ENCODE assay signal across 12 cellular contexts in genomic region chr17:59890720-59891119, GRCh38. TPM values are rescaled to one million over a fixed set of nuclear protein-coding genes. Genes with fewer than 3 reads are reported as not detected.
DNase-seq lines count a peak whose midpoint lies in the region; ATAC-seq, FAIRE-seq and TF ChIP-seq lines count a peak whose summit lies in the region.
"Had no signal": no experiment of that assay in that cellular context is flagged by ENCODE, and none has a peak within 500 bp of the region (broad histone marks: within the 10 kb centered on the region; RNA-seq: fewer than 3 reads in every experiment).

No MANE protein-coding gene starts in this region.

- no peak overlapping the region for H2AFZ ChIP-seq in PC-3 (ENCODE audit: low read length)

- peaks cover 11% of the 10 kb centered on the region for H4K20me1 ChIP-seq in PC-3 (ENCODE audit: low read length)

- CTCF ChIA-PET in PC-3 (lab: Charles Lee) = no interaction called here

- H3K9me2 ChIP-seq in PC-3 (replicated peaks; ENCODE audit: low read length) = no peaks in the 10 kb centered on the region

- peak; percentile 4; the same call in 1 of the 2 replicates for ATAC-seq in PC-3

- H3K9ac ChIP-seq in PC-3 (ENCODE audit: low read length) = no peak overlapping the region

- H3K27ac Mint-ChIP-seq in activated CD4-positive, alpha-beta T cell treated with anti-CD3 and anti-CD28 coated beads, Interleukin-2, amount 10 ng/mL, durations not matched to agents 24 days and 14 days = peak overlapping the region; percentile 78
- H3K27ac Mint-ChIP-seq: dendritic cell treated with granulocyte-macrophage colony-stimulating factor and Interleukin-4, amounts not matched to agents 40 ng/mL and 50 ng/mL, for 4 days had no signal

- intact Hi-C loops in activated CD4-positive, alpha-beta T cell treated with anti-CD3 and anti-CD28 coated beads, Interleukin-2, amount 10 ng/mL, durations not matched to agents 24 days and 14 days (cut with micrococcal nuclease) = loop anchor here (5.0 to 10.0 kb wide), 3 partner anchors 46 to 733 kb away; partner anchors contain the start of genes CLTC, PRR11 and SKA2
- intact Hi-C loops in PC-3 (cut with micrococcal nuclease) = no loop called here

- no peak for DNase-seq in activated CD4-positive, alpha-beta T cell treated with anti-CD3 and anti-CD28 coated beads, Interleukin-2, amount 10 ng/mL, durations not matched to agents 24 days and 14 days
- DNase-seq in activated CD4-positive, alpha-beta T cell treated with anti-CD3 and anti-CD28 coated beads for 1 hour = no peak
- DNase-seq in PC-3 = peak; percentile 71
- DNase-seq in choroid plexus epithelial cell (ENCODE audit: low read depth) = peak; percentile 37
- peak; percentile 65 for DNase-seq in renal cortical epithelial cell (ENCODE audit: low read depth)
- no peak for DNase-seq in stimulated activated CD4-positive, alpha-beta T cell treated with anti-CD3 and anti-CD28 coated beads, Interleukin-4, amount 100 ng/mL, for 4 hours
- DNase-seq in GM12892 (ENCODE audit: insufficient read length) = no peak
- no peak for DNase-seq in islet precursor cell
- DNase-seq: stimulated activated CD4-positive, alpha-beta T cell treated with anti-CD3 and anti-CD28 coated beads, Interleukin-4, amount 100 ng/mL, for 1 hour; upper lobe of left lung had no signal

- H3K79me2 ChIP-seq in PC-3 (ENCODE audit: low read length) = peaks cover 62% of the 10 kb centered on the region

- no peak for FAIRE-seq in GM12892 (lab: Jason Lieb, UNC)
- FAIRE-seq: HTR-8/SVneo had no signal

- H3K4me2 ChIP-seq in PC-3 (ENCODE audit: low read length) = no peak overlapping the region

- POLR2A ChIA-PET in PC-3 (lab: Charles Lee; ENCODE audit: unreplicated experiment) = no interaction called here

- H3K9me3 Mint-ChIP-seq in activated CD4-positive, alpha-beta T cell treated with anti-CD3 and anti-CD28 coated beads, Interleukin-2, amount 10 ng/mL, durations not matched to agents 24 days and 14 days = no peaks in the 10 kb centered on the region
- H3K9me3 Mint-ChIP-seq: dendritic cell treated with granulocyte-macrophage colony-stimulating factor and Interleukin-4, amounts not matched to agents 40 ng/mL and 50 ng/mL, for 4 days had no signal

- H3K36me3 Mint-ChIP-seq in activated CD4-positive, alpha-beta T cell treated with anti-CD3 and anti-CD28 coated beads, Interleukin-2, amount 10 ng/mL, durations not matched to agents 24 days and 14 days (ENCODE audit: low read depth) = peaks cover 28% of the 10 kb centered on the region

- H3K27me3 ChIP-seq in PC-3 (ENCODE audit: low read length) = no peaks in the 10 kb centered on the region
- H3K27me3 ChIP-seq: upper lobe of left lung had no signal

- H3K4me3 ChIP-seq in PC-3 (ENCODE audit: low read length) = no peak overlapping the region
- no peak overlapping the region for H3K4me3 ChIP-seq in choroid plexus epithelial cell (ENCODE audit: low read depth, low read length)
- H3K4me3 ChIP-seq: upper lobe of left lung had no signal

- no peaks in the 10 kb centered on the region for H3F3A ChIP-seq in PC-3 (ENCODE audit: low read length, unreplicated experiment)

- peaks cover 3% of the 10 kb centered on the region for H3K27me3 Mint-ChIP-seq in activated CD4-positive, alpha-beta T cell treated with anti-CD3 and anti-CD28 coated beads, Interleukin-2, amount 10 ng/mL, durations not matched to agents 24 days and 14 days
- H3K27me3 Mint-ChIP-seq: dendritic cell treated with granulocyte-macrophage colony-stimulating factor and Interleukin-4, amounts not matched to agents 40 ng/mL and 50 ng/mL, for 4 days had no signal

- H3K4me1 ChIP-seq in PC-3 (ENCODE audit: insufficient read depth, low read length) = peaks cover 26% of the 10 kb centered on the region

- H3K27ac ChIP-seq in PC-3 (ENCODE audit: low read length) = no peak overlapping the region
- H3K27ac ChIP-seq: upper lobe of left lung had no signal

- H3K4me3 Mint-ChIP-seq in activated CD4-positive, alpha-beta T cell treated with anti-CD3 and anti-CD28 coated beads, Interleukin-2, amount 10 ng/mL, durations not matched to agents 24 days and 14 days = peak overlapping the region; percentile 55
- H3K4me3 Mint-ChIP-seq: dendritic cell treated with granulocyte-macrophage colony-stimulating factor and Interleukin-4, amounts not matched to agents 40 ng/mL and 50 ng/mL, for 4 days had no signal

- peaks cover 12% of the 10 kb centered on the region; the same call in 1 of the 2 replicates for H3K36me3 ChIP-seq in PC-3 (ENCODE audit: low read depth, low read length)

- TF ChIP-seq CTCF in PC-3 (conservative IDR thresholded peaks at IDR 0.05; ENCODE audit: low read depth, low read length) (no peak), choroid plexus epithelial cell (conservative IDR thresholded peaks at IDR 0.05; ENCODE audit: low read depth, low read length) (no peak)

- H3K4me1 Mint-ChIP-seq in activated CD4-positive, alpha-beta T cell treated with anti-CD3 and anti-CD28 coated beads, Interleukin-2, amount 10 ng/mL, durations not matched to agents 24 days and 14 days = peaks cover 31% of the 10 kb centered on the region

- H3K9me3 ChIP-seq in PC-3 (ENCODE audit: low read length) = no peaks in the 10 kb centered on the region
- H3K9me3 ChIP-seq: upper lobe of left lung had no signal

- BruUV-seq in PC-3 (replicated peaks; lab: Mats Ljungman, UMichigan) = no TSS peak

- no peak for TF ChIP-seq POLR2A in GM12892 (IDR thresholded peaks at IDR 0.05; ENCODE audit: low read depth, low read length)

RNA-seq across cellular contexts. Expression of gene TUBD1, which starts 2.0 kb away (rescaled TPM):
- total RNA-seq in activated CD4-positive, alpha-beta T cell treated with anti-CD3 and anti-CD28 coated beads, Interleukin-2, amount 10 ng/mL, durations not matched to agents 24 days and 14 days = 11.0 and 12.1 TPM in 2 replicates
- total RNA-seq in PC-3 (2014; rRNA removed) (8.2 and 11.0 TPM in 2 replicates), renal cortical epithelial cell (4.3 and 14.5 TPM in 2 replicates)
- polyA plus RNA-seq in GM12892 (2012; ENCODE audit: missing spikeins) = 6.4 TPM

RNA-seq across cellular contexts. Expression of gene RPS6KB1, which starts 2.2 kb away (rescaled TPM):
- 64.0 and 66.4 TPM in 2 replicates for total RNA-seq in activated CD4-positive, alpha-beta T cell treated with anti-CD3 and anti-CD28 coated beads, Interleukin-2, amount 10 ng/mL, durations not matched to agents 24 days and 14 days
- total RNA-seq in PC-3 (2014; rRNA removed) (43.4 and 51.5 TPM in 2 replicates), renal cortical epithelial cell (10.9 and 20.9 TPM in 2 replicates)
- 16.1 TPM for polyA plus RNA-seq in GM12892 (2012; ENCODE audit: missing spikeins)

Comparison
In these comparisons a context has a peak if more than half of its experiments do, and no peak if none do; other contexts are left out.
1. DNase-seq: peak in PC-3 (single experiment), choroid plexus epithelial cell (single experiment) and renal cortical epithelial cell (single experiment); none in activated CD4-positive, alpha-beta T cell treated with anti-CD3 and anti-CD28 coated beads, Interleukin-2, amount 10 ng/mL, durations not matched to agents 24 days and 14 days (single experiment), activated CD4-positive, alpha-beta T cell treated with anti-CD3 and anti-CD28 coated beads for 1 hour (single experiment), stimulated activated CD4-positive, alpha-beta T cell treated with anti-CD3 and anti-CD28 coated beads, Interleukin-4, amount 100 ng/mL, for 4 hours (0 of 2), GM12892 (single experiment) and islet precursor cell (single experiment).